In the genomic region with DNA sequence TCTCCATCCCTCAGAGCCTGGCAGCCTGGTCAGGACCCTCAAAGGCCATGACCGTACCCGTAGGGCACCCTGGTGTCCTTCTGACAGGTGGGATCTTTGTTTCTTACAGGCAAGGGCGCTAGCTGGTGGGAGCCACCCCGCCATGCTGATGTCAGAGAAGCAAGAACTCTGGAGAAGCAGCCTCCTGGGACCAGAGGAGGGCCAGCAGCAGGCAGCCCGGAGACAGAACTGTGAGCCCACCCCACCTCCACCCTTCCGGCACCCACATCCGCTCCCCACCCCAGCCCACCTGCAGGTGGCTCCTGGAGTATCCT, we compare ENCODE assay signal across 15 cellular contexts. TPM values are rescaled to one million over a fixed set of nuclear protein-coding genes. Genes with fewer than 3 reads are reported as not detected.
DNase-seq lines count a peak whose midpoint lies in the region; ATAC-seq and TF ChIP-seq lines count a peak whose summit lies in the region.
"Had no signal": no experiment of that assay in that cellular context is flagged by ENCODE, and none has a peak within 500 bp of the region (broad histone marks: within the 10 kb centered on the region; RNA-seq: fewer than 3 reads in every experiment).

No MANE protein-coding gene starts in this region.

- peaks cover 10 to 76% (median 20%) of the 10 kb centered on the region in 4 donors for H3K36me3 ChIP-seq in stomach

- no peaks in the 10 kb centered on the region for H3K9me3 Mint-ChIP-seq in chondrocyte (ENCODE audit: low read depth)
- H3K9me3 Mint-ChIP-seq in mesothelial cell of epicardium = no peaks in the 10 kb centered on the region
- H3K9me3 Mint-ChIP-seq in activated naive CD4-positive, alpha-beta T cell treated with anti-CD3 and anti-CD28 coated beads, Interleukin-2, amount 50 U/mL, for 72 hours = no peaks in the 10 kb centered on the region
- H3K9me3 Mint-ChIP-seq: activated CD4-positive, alpha-beta T cell treated with anti-CD3 and anti-CD28 coated beads, Interleukin-2, amount 10 ng/mL, durations not matched to agents 24 days and 14 days; naive thymus-derived CD8-positive, alpha-beta T cell had no signal

- H3K27me3 ChIP-seq in stomach = no peaks in the 10 kb centered on the region
- H3K27me3 ChIP-seq: dorsolateral prefrontal cortex had no signal

- no peak overlapping the region for H3K4me3 ChIP-seq in stomach
- H3K4me3 ChIP-seq: dorsolateral prefrontal cortex had no signal

- whole genome bisulfite sequencing in stomach, 5 donors = 58 to 88% (median 81%) methylated on average over 3 to 7 of the region's 7 CpGs

- H3K4me3 Mint-ChIP-seq in chondrocyte (ENCODE audit: unreplicated experiment) (no peak overlapping the region), mesothelial cell of epicardium (no peak overlapping the region)
- H3K4me3 Mint-ChIP-seq: activated CD4-positive, alpha-beta T cell treated with anti-CD3 and anti-CD28 coated beads, Interleukin-2, amount 10 ng/mL, durations not matched to agents 24 days and 14 days had no signal

- H3K27ac ChIP-seq in stomach = peak overlapping the region; percentile 54 to 95 (median 89)

- peaks cover 30 to 93% (median 63%) of the 10 kb centered on the region in 4 donors for H3K4me1 ChIP-seq in stomach

- H3K27me3 Mint-ChIP-seq in chondrocyte (ENCODE audit: low read depth) (no peaks in the 10 kb centered on the region), mesothelial cell of epicardium (ENCODE audit: low read depth) (no peaks in the 10 kb centered on the region)

- no peak for ATAC-seq in activated naive CD4-positive, alpha-beta T cell treated with anti-CD3 and anti-CD28 coated beads, Interleukin-2, amount 50 U/mL, for 72 hours
- ATAC-seq in GM18502 (IDR thresholded peaks at IDR 0.05; ENCODE audit: poor library complexity, unreplicated experiment) = no peak
- ATAC-seq: naive thymus-derived CD8-positive, alpha-beta T cell had no signal

- intact Hi-C loops in stomach (cut with DNase I; ENCODE audit: low total_unique reads) = no loop called here

- peaks cover 63% of the 10 kb centered on the region for H3K36me3 Mint-ChIP-seq in chondrocyte (ENCODE audit: low read depth)
- no peaks in the 10 kb centered on the region for H3K36me3 Mint-ChIP-seq in mesothelial cell of epicardium
- no peaks in the 10 kb centered on the region for H3K36me3 Mint-ChIP-seq in activated naive CD4-positive, alpha-beta T cell treated with anti-CD3 and anti-CD28 coated beads, Interleukin-2, amount 50 U/mL, for 72 hours
- H3K36me3 Mint-ChIP-seq: naive thymus-derived CD8-positive, alpha-beta T cell had no signal

- H3K27ac Mint-ChIP-seq in chondrocyte (ENCODE audit: unreplicated experiment) (peak overlapping the region; percentile 96), mesothelial cell of epicardium (peak overlapping the region; percentile 88)
- H3K27ac Mint-ChIP-seq in activated naive CD4-positive, alpha-beta T cell treated with anti-CD3 and anti-CD28 coated beads, Interleukin-2, amount 50 U/mL, for 72 hours = no peak overlapping the region
- H3K27ac Mint-ChIP-seq: activated CD4-positive, alpha-beta T cell treated with anti-CD3 and anti-CD28 coated beads, Interleukin-2, amount 10 ng/mL, durations not matched to agents 24 days and 14 days had no signal

- TF ChIP-seq POLR2A in stomach (IDR thresholded peaks at IDR 0.05) = no peak

- no peaks in the 10 kb centered on the region for H3K9me3 ChIP-seq in stomach

- no peak for TF ChIP-seq EP300 in stomach (IDR thresholded peaks at IDR 0.05)

- TF ChIP-seq CTCF in chondrocyte (IDR thresholded peaks at IDR 0.05) (no peak), mesothelial cell of epicardium (IDR thresholded peaks at IDR 0.05; ENCODE audit: unreplicated experiment) (no peak), stomach (IDR thresholded peaks at IDR 0.05) (no peak)

- H3K4me1 Mint-ChIP-seq in chondrocyte (ENCODE audit: low read depth) (peaks cover 100% of the 10 kb centered on the region), mesothelial cell of epicardium (peaks cover 87% of the 10 kb centered on the region)

- DNase-seq in EH (ENCODE audit: low read depth) = peak; percentile 49
- no peak for DNase-seq in chondrocyte (ENCODE audit: low spot score)
- no peak for DNase-seq in mesothelial cell of epicardium (ENCODE audit: low spot score in 2 of 2, unreplicated experiment in 2 of 2)
- DNase-seq in stomach = no peak
- no peak for DNase-seq in activated naive CD4-positive, alpha-beta T cell treated with anti-CD3 and anti-CD28 coated beads, Interleukin-2, amount 50 U/mL, for 72 hours (ENCODE audit: low spot score in 2 of 2)
- DNase-seq in mucosa of gallbladder (ENCODE audit: low spot score) = no peak
- DNase-seq in HuH-7 (ENCODE audit: low spot score) = no peak
- DNase-seq: activated CD4-positive, alpha-beta T cell treated with anti-CD3 and anti-CD28 coated beads, Interleukin-2, amount 10 ng/mL, durations not matched to agents 24 days and 14 days; AML-193; dorsolateral prefrontal cortex; NCI-H2081; NCI-H748 treated with DMSO at 0.1 percent for 48 hours had no signal

RNA-seq across cellular contexts. Expression of a gene that starts 42.2 kb away (rescaled TPM):
- total RNA-seq in chondrocyte (1.1 to 4.6 TPM (median 3.4 TPM) in 3 replicates), mesothelial cell of epicardium (0.34 TPM in 1 of 3 replicates, not detected in the others), stomach (10 to 100 TPM in 1 of 5 donors, 1 to 10 TPM in 1, not detected in 3; 1.7 to 31.0 TPM), mucosa of gallbladder (0.52 TPM)
- polyA plus RNA-seq in stomach = 1 to 10 TPM in 2 of 3 donors, under 1 TPM in 1; 0.56 to 5.6 (median 1.8) TPM
- total RNA-seq in activated naive CD4-positive, alpha-beta T cell treated with anti-CD3 and anti-CD28 coated beads, Interleukin-2, amount 50 U/mL, for 72 hours = not detected
- total RNA-seq: activated CD4-positive, alpha-beta T cell treated with anti-CD3 and anti-CD28 coated beads, Interleukin-2, amount 10 ng/mL, durations not matched to agents 24 days and 14 days; M059J; naive thymus-derived CD8-positive, alpha-beta T cell had no signal
- polyA plus RNA-seq: naive thymus-derived CD8-positive, alpha-beta T cell had no signal

Comparison
In these comparisons a context has a peak if more than half of its experiments do, and no peak if none do; other contexts are left out.
1. H3K27ac Mint-ChIP-seq: peak in chondrocyte (single experiment) and mesothelial cell of epicardium (single experiment); none in activated naive CD4-positive, alpha-beta T cell treated with anti-CD3 and anti-CD28 coated beads, Interleukin-2, amount 50 U/mL, for 72 hours (0 of 2).